ENCODE assay signal across 6 cellular contexts in genomic region chr16:29812754-29813643, GRCh38. TPM values are rescaled to one million over a fixed set of nuclear protein-coding genes. Genes with fewer than 3 reads are reported as not detected.
DNase-seq lines count a peak whose midpoint lies in the region; TF ChIP-seq lines count a peak whose summit lies in the region.

No MANE protein-coding gene starts in this region.

- H3K36me3 Mint-ChIP-seq in progenitor cell of endocrine pancreas (ENCODE audit: insufficient read depth): peaks cover 10% of the 10 kb centered on the region

- no peaks in the 10 kb centered on the region for H3K9me3 ChIP-seq in HUES6 (ENCODE audit: control insufficient read depth, insufficient read depth, low read depth, low read length)

- peaks cover 52% of the 10 kb centered on the region for H3K4me1 ChIP-seq in HUES6 (ENCODE audit: control insufficient read depth, insufficient read depth, low read length)

- H3K4me1 Mint-ChIP-seq in progenitor cell of endocrine pancreas (ENCODE audit: low read depth): peaks cover 33% of the 10 kb centered on the region

- peaks cover 23% of the 10 kb centered on the region for H3K36me3 ChIP-seq in HUES6 (ENCODE audit: control insufficient read depth, insufficient read depth, low read length)

- H3K9me3 Mint-ChIP-seq in progenitor cell of endocrine pancreas (ENCODE audit: low read depth): no peaks in the 10 kb centered on the region

- peak overlapping the region; percentile 58 for H3K9ac ChIP-seq in HUES6 (ENCODE audit: low read length)

- peaks cover 14% of the 10 kb centered on the region for H3K27me3 Mint-ChIP-seq in progenitor cell of endocrine pancreas

- H3K4me3 ChIP-seq in HUES6 (ENCODE audit: low read depth, low read length) (peak overlapping the region; percentile 68), coronary artery (peak overlapping the region; percentile 78)

- H3K27ac Mint-ChIP-seq in progenitor cell of endocrine pancreas: no peak overlapping the region

- H3K4me3 Mint-ChIP-seq in progenitor cell of endocrine pancreas (ENCODE audit: low read depth): peak overlapping the region; percentile 59

- peak; percentile 73 for DNase-seq in coronary artery (ENCODE audit: low spot score)
- DNase-seq in progenitor cell of endocrine pancreas (ENCODE audit: low spot score, unreplicated experiment): no peak
- DNase-seq in NCI-H1694 (lab: John Stamatoyannopoulos, UW): no peak
- DNase-seq in NCI-H146 (lab: John Stamatoyannopoulos, UW): no peak
- DNase-seq in stimulated activated CD4-positive, alpha-beta T cell treated with anti-CD3 and anti-CD28 coated beads, Interleukin-4, amount 100 ng/mL, for 24 hours: no peak

- H3K27me3 ChIP-seq in HUES6 (ENCODE audit: control insufficient read depth, insufficient read depth, low read length): no peaks in the 10 kb centered on the region

- no peak for TF ChIP-seq CTCF in coronary artery (IDR thresholded peaks at IDR 0.05)
- no peak for TF ChIP-seq CTCF in progenitor cell of endocrine pancreas (IDR thresholded peaks at IDR 0.05; ENCODE audit: unreplicated experiment)

- H3K27ac ChIP-seq in HUES6 (ENCODE audit: low read depth, low read length): no peak overlapping the region
- peak overlapping the region; percentile 95 to 98 for H3K27ac ChIP-seq in coronary artery

RNA-seq across cellular contexts. Expression of gene PRRT2, which starts 1.0 kb away (rescaled TPM):
- total RNA-seq in progenitor cell of endocrine pancreas: 1.4 and 2.4 TPM in 2 replicates

RNA-seq across cellular contexts. Expression of gene PAGR1, which starts 3.0 kb away (rescaled TPM):
- 26.4 and 29.9 TPM in 2 replicates for total RNA-seq in progenitor cell of endocrine pancreas

RNA-seq across cellular contexts. Expression of gene MAZ, which starts 6.7 kb away (rescaled TPM):
- total RNA-seq in progenitor cell of endocrine pancreas: 345 and 347 TPM in 2 replicates

RNA-seq across cellular contexts. Expression of gene MVP, which starts 7.3 kb away (rescaled TPM):
- total RNA-seq in progenitor cell of endocrine pancreas: 6.5 and 9.0 TPM in 2 replicates

RNA-seq across cellular contexts. Expression of gene KIF22, which starts 22.4 kb away (rescaled TPM):
- total RNA-seq in progenitor cell of endocrine pancreas: 78.4 and 79.8 TPM in 2 replicates
